Comparison of ENCODE assay signal across 9 cellular contexts in the genomic region with DNA sequence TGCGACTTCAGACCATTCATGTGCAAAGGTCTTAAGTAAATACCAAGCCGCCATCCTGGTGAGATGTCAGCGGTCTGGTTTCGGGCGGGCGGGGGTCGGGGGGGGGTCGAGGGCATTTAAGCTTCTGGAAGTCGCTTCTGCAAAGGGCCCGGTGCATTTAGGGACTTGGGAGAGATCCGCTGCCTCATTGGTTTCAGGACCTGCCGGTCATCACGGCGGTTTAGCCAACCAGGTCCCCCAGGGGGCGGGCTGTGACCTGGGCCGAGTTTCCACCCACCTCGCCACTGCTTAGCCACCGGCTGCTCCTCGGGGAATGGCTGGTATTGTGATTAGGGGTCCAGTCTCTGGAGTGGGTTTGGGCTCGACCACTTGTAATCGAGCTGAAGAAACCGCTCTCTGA. TPM values are rescaled to one million over a fixed set of nuclear protein-coding genes. Genes with fewer than 3 reads are reported as not detected.
DNase-seq lines count a peak whose midpoint lies in the region; ATAC-seq and TF ChIP-seq lines count a peak whose summit lies in the region.
"Had no signal": no experiment of that assay in that cellular context is flagged by ENCODE, and none has a peak within 500 bp of the region (broad histone marks: within the 10 kb centered on the region; RNA-seq: fewer than 3 reads in every experiment).

No MANE protein-coding gene starts in this region.

- TF ChIP-seq CTCF in SK-N-SH (IDR thresholded peaks at IDR 0.05) (no peak), epithelial cell of esophagus (IDR thresholded peaks at IDR 0.05; ENCODE audit: insufficient read depth, low read depth, low read length, missing control alignments) (no peak), suprapubic skin (IDR thresholded peaks at IDR 0.05) (no peak)

- peak; percentile 76 for DNase-seq in activated effector memory CD4-positive, alpha-beta T cell treated with anti-CD3 and anti-CD28 coated beads, Interleukin-2, amount 50 U/mL, for 16 hours
- no peak for DNase-seq in activated effector memory CD4-positive, alpha-beta T cell treated with Interleukin-2 at 50 U/mL for 16 hours
- peak; percentile 96 for DNase-seq in SK-N-SH
- DNase-seq in epithelial cell of esophagus (ENCODE audit: low read depth), result peak; percentile 82
- peak; percentile 49 for DNase-seq in myocyte (ENCODE audit: low read depth)
- no peak for DNase-seq in suprapubic skin (ENCODE audit: low spot score in 2 of 2)
- no peak for DNase-seq in NCI-H2107 treated with DMSO at 0.1 percent for 48 hours (lab: John Stamatoyannopoulos, UW; ENCODE audit: unreplicated experiment)

- no peak for TF ChIP-seq RAD21 in SK-N-SH (IDR thresholded peaks at IDR 0.05; ENCODE audit: low read length)

- no peak overlapping the region for H3K4me2 ChIP-seq in SK-N-SH

- H3K9me3 ChIP-seq in SK-N-SH (no peaks in the 10 kb centered on the region), suprapubic skin (no peaks in the 10 kb centered on the region)

- CTCF ChIA-PET in SK-N-SH (lab: Yijun Ruan, JAX), result interaction anchor here (0.6 to 2.1 kb wide), 5 partner anchors 14 to 374 kb away, joined by 3 to 10 read pairs (median 3); partner anchors contain the start of genes ABHD8 and MRPL34

- no peak for TF ChIP-seq POLR2A in suprapubic skin (IDR thresholded peaks at IDR 0.05)

- POLR2A ChIA-PET in SK-N-SH (lab: Yijun Ruan, JAX), result no interaction called here

- H3K36me3 ChIP-seq in SK-N-SH (replicated peaks in 1 of 2; ENCODE audit: control insufficient read depth in 1 of 2, insufficient read depth in 2 of 2, low read length in 1 of 2) (no peaks in the 10 kb centered on the region), suprapubic skin (no peaks in the 10 kb centered on the region)

- no peak overlapping the region for H3K9ac ChIP-seq in SK-N-SH

- H3K4me3 ChIP-seq in SK-N-SH (ENCODE audit: low read depth in 2 of 2, low read length in 1 of 2) (no peak overlapping the region), epithelial cell of esophagus (ENCODE audit: low read length) (no peak overlapping the region), suprapubic skin (no peak overlapping the region)

- no peak for ATAC-seq in GM18909 (IDR thresholded peaks at IDR 0.05; ENCODE audit: poor library complexity, unreplicated experiment)
- ATAC-seq: T-cell had no signal

- no peaks in the 10 kb centered on the region for H4K20me1 ChIP-seq in SK-N-SH (ENCODE audit: insufficient read depth)

- WGBS in SK-N-SH (ENCODE audit: low lambda C conversion rate), result 24% methylated on average over 17 of the region's 22 CpGs
- 23% methylated on average over 14 of the region's 22 CpGs for WGBS in suprapubic skin

- no peaks in the 10 kb centered on the region for H3K9me2 ChIP-seq in SK-N-SH

- peaks cover 0 to 8% of the 10 kb centered on the region in 2 experiments; a peak in 1 of 4 replicates for H3K4me1 ChIP-seq in SK-N-SH (ENCODE audit: control insufficient read depth in 1 of 2, insufficient read depth in 2 of 2, low read depth in 1 of 2, low read length in 1 of 2)
- H3K4me1 ChIP-seq in suprapubic skin, result peaks cover 14% of the 10 kb centered on the region

- H3K27ac ChIP-seq in SK-N-SH (ENCODE audit: low read depth in 2 of 2, low read length in 1 of 2) (no peak overlapping the region), suprapubic skin (no peak overlapping the region)

- no peak overlapping the region for H2AFZ ChIP-seq in SK-N-SH (ENCODE audit: low read depth)

- no peaks in the 10 kb centered on the region for H3K27me3 ChIP-seq in SK-N-SH (ENCODE audit: insufficient read depth)
- H3K27me3 ChIP-seq in suprapubic skin, result no peaks in the 10 kb centered on the region

- TF ChIP-seq EP300 in SK-N-SH (IDR thresholded peaks at IDR 0.05; ENCODE audit: borderline replicate concordance in 1 of 2, low read depth in 1 of 2, low read length in 1 of 2) (no peak), suprapubic skin (IDR thresholded peaks at IDR 0.05) (no peak)

- H3F3A ChIP-seq in SK-N-SH (replicated peaks; ENCODE audit: insufficient read depth), result peaks cover 14% of the 10 kb centered on the region

- H3K79me2 ChIP-seq in SK-N-SH (ENCODE audit: insufficient read depth), result no peaks in the 10 kb centered on the region

TF ChIP-seq in SK-N-SH, 30 proteins besides CTCF, POLR2A, EP300 and RAD21:
- TF ChIP-seq, protein P1, sequence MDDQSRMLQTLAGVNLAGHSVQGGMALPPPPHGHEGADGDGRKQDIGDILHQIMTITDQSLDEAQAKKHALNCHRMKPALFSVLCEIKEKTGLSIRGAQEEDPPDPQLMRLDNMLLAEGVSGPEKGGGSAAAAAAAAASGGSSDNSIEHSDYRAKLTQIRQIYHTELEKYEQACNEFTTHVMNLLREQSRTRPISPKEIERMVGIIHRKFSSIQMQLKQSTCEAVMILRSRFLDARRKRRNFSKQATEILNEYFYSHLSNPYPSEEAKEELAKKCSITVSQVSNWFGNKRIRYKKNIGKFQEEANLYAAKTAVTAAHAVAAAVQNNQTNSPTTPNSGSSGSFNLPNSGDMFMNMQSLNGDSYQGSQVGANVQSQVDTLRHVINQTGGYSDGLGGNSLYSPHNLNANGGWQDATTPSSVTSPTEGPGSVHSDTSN (IDR thresholded peaks at IDR 0.05), result peak; percentile 98
- TF ChIP-seq GABPA (IDR thresholded peaks at IDR 0.05; ENCODE audit: low read depth) (no peak), FOSL2 (IDR thresholded peaks at IDR 0.05; ENCODE audit: borderline replicate concordance, low read depth) (no peak), IRF3 (IDR thresholded peaks at IDR 0.05; ENCODE audit: low read depth, low read length) (peak; percentile 47; the same call in 1 of the 2 replicates)
TF ChIP-seq in SK-N-SH: peak in this region for 2.

RNA-seq across cellular contexts. Expression of gene ANKLE1, which starts 7.8 kb away (rescaled TPM):
- polyA plus RNA-seq in SK-N-SH (2012; rRNA removed), result 2.2 and 2.6 TPM in 2 replicates
- polyA plus RNA-seq in SK-N-SH (2012; cell fraction: cytosol; rRNA removed), result 0.88 and 1.9 TPM in 2 replicates
- polyA plus RNA-seq in SK-N-SH (2012; cell fraction: nucleus; rRNA removed), result 9.7 and 16.9 TPM in 2 replicates
- total RNA-seq in myocyte (0.27 and 0.36 TPM in 2 replicates), suprapubic skin (1 to 10 TPM in 3 of 4 donors, under 1 TPM in 1; 0.30 to 2.5 (median 1.5) TPM)
- 0.63 TPM for polyA plus RNA-seq in myocyte (2012)

RNA-seq across cellular contexts. Expression of gene ABHD8, which starts 13.7 kb away (rescaled TPM):
- 10.6 and 11.1 TPM in 2 replicates for polyA plus RNA-seq in SK-N-SH (2012; rRNA removed)
- 4.6 and 9.1 TPM in 2 replicates for polyA plus RNA-seq in SK-N-SH (2012; cell fraction: cytosol; rRNA removed)
- 6.7 and 21.3 TPM in 2 replicates for polyA plus RNA-seq in SK-N-SH (2012; cell fraction: nucleus; rRNA removed)
- 24.0 and 24.8 TPM in 2 replicates for total RNA-seq in myocyte
- 16.5 TPM for polyA plus RNA-seq in myocyte (2012)
- total RNA-seq in suprapubic skin, result 10 to 100 TPM in 3 of 4 donors, 1 to 10 TPM in 1; 9.7 to 15.7 (median 13.6) TPM

RNA-seq across cellular contexts. Expression of gene MRPL34, which starts 16.2 kb away (rescaled TPM):
- polyA plus RNA-seq in SK-N-SH (2012; rRNA removed), result 61.4 and 72.9 TPM in 2 replicates
- 70.2 and 72.1 TPM in 2 replicates for polyA plus RNA-seq in SK-N-SH (2012; cell fraction: cytosol; rRNA removed)
- polyA plus RNA-seq in SK-N-SH (2012; cell fraction: nucleus; rRNA removed), result 40.9 and 93.7 TPM in 2 replicates
- total RNA-seq in myocyte (55.7 and 87.2 TPM in 2 replicates), suprapubic skin (10 to 100 TPM; 42.7 to 89.5 (median 73.1) TPM)
- polyA plus RNA-seq in myocyte (2012), result 66.7 TPM

RNA-seq across cellular contexts. Expression of gene DDA1, which starts 19.9 kb away (rescaled TPM):
- polyA plus RNA-seq in SK-N-SH (2012; rRNA removed), result 112 and 135 TPM in 2 replicates
- polyA plus RNA-seq in SK-N-SH (2012; cell fraction: cytosol; rRNA removed), result 110 and 115 TPM in 2 replicates
- 90.9 and 103 TPM in 2 replicates for polyA plus RNA-seq in SK-N-SH (2012; cell fraction: nucleus; rRNA removed)
- total RNA-seq in myocyte (26.2 and 34.5 TPM in 2 replicates), suprapubic skin (10 to 100 TPM; 17.9 to 35.2 (median 22.8) TPM)
- polyA plus RNA-seq in myocyte (2012), result 109 TPM

RNA-seq across cellular contexts. Expression of gene BABAM1, which starts 22.2 kb away (rescaled TPM):
- 192 TPM in 2 replicates for polyA plus RNA-seq in SK-N-SH (2012; rRNA removed)
- polyA plus RNA-seq in SK-N-SH (2012; cell fraction: cytosol; rRNA removed), result 112 and 137 TPM in 2 replicates
- 286 and 348 TPM in 2 replicates for polyA plus RNA-seq in SK-N-SH (2012; cell fraction: nucleus; rRNA removed)
- total RNA-seq in myocyte (89.3 and 122 TPM in 2 replicates), suprapubic skin (10 to 100 TPM; 54.6 to 66.8 (median 63.7) TPM)
- polyA plus RNA-seq in myocyte (2012), result 114 TPM

Comparison
In these comparisons a context has a peak if more than half of its experiments do, and no peak if none do; other contexts are left out.
1. DNase-seq: peak in activated effector memory CD4-positive, alpha-beta T cell treated with anti-CD3 and anti-CD28 coated beads, Interleukin-2, amount 50 U/mL, for 16 hours (single experiment), SK-N-SH (single experiment), epithelial cell of esophagus (single experiment) and myocyte (single experiment); none in activated effector memory CD4-positive, alpha-beta T cell treated with Interleukin-2 at 50 U/mL for 16 hours (single experiment), suprapubic skin (0 of 2) and NCI-H2107 treated with DMSO at 0.1 percent for 48 hours (single experiment).